In genomic region chr10:20747782-20748181, GRCh38 we compare ENCODE assay signal across 4 cellular contexts.
"Had no signal": no experiment of that assay in that cellular context is flagged by ENCODE, and none has a peak within 500 bp of the region (broad histone marks: within the 10 kb centered on the region; RNA-seq: fewer than 3 reads in every experiment).

No MANE protein-coding gene starts in this region.

- DNase-seq: H9, HCEC 1CT, IMR-90 had no signal

- H3K4me3 ChIP-seq: GM23338 had no signal

- H2AFZ ChIP-seq: GM23338 had no signal

- ATAC-seq: GM23338 had no signal

- H3K4me2 ChIP-seq: GM23338 had no signal
